In the genomic region with DNA sequence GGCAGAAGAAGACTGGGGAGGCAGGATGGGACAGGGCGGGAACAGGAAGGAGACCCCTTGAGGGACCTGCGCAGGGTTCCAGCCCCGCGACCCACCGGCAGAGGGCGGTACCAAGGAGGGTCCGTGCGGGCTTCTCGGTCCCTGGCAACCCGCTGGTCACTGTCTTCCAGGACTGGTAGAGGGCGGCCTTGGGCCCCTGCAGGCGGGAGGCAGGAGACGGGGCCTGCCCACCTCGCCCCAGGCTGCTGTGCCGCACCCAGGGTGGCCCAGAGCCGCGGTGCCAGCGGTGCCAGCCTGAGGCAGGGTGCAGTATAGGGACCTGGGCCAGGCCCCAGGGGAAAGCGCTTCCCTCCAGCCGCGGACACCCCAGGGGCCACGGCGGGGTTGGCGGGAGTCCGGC, we compare ENCODE assay signal across 9 cellular contexts. TPM values are rescaled to one million over a fixed set of nuclear protein-coding genes. Genes with fewer than 3 reads are reported as not detected.
A peak's percentile ranks its signal among the peaks of the same experiment; 100 is the strongest.
DNase-seq lines count a peak whose midpoint lies in the region; TF ChIP-seq lines count a peak whose summit lies in the region.
"Had no signal": no experiment of that assay in that cellular context is flagged by ENCODE, and none has a peak within 500 bp of the region (broad histone marks: within the 10 kb centered on the region; RNA-seq: fewer than 3 reads in every experiment).

No MANE protein-coding gene starts in this region.

- H2AK5ac ChIP-seq in H9 (ENCODE audit: insufficient read length, low read length) = no peak overlapping the region

- no peaks in the 10 kb centered on the region for H3K27me3 ChIP-seq in H9 (ENCODE audit: insufficient read depth, low read length)

- no peak overlapping the region for H2BK15ac ChIP-seq in H9 (ENCODE audit: low read depth, low read length)

- no peak overlapping the region for H2AFZ ChIP-seq in H9 (ENCODE audit: low read length)

- no peaks in the 10 kb centered on the region for H3K23me2 ChIP-seq in H9 (ENCODE audit: insufficient read length, low read depth, low read length, poor library complexity, severe bottlenecking)

- H3K79me1 ChIP-seq in H9 (ENCODE audit: insufficient read depth, low read depth, low read length, poor library complexity, severe bottlenecking) = no peaks in the 10 kb centered on the region

- no peaks in the 10 kb centered on the region; a peak in 1 of 7 replicates for H3K36me3 Mint-ChIP-seq in H9 (ENCODE audit: insufficient read depth in 1 of 3, low read depth in 3 of 3)

- no peaks in the 10 kb centered on the region for H3K4me1 ChIP-seq in H9 (ENCODE audit: insufficient read depth, low read length)

- H2BK5ac ChIP-seq in H9 (ENCODE audit: insufficient read length, low read length) = no peak overlapping the region

- H3K27ac Mint-ChIP-seq in H9 = no peak overlapping the region
- H3K27ac Mint-ChIP-seq: T-helper 1 cell treated with Interleukin-12 subunit alpha and Interleukin-12 subunit beta and Interleukin-4 antibody, amounts not matched to agents 30 μg/mL and 1 μg/mL, for 36 hours had no signal

- H2BK12ac ChIP-seq in H9 (ENCODE audit: insufficient read length, low read depth, low read length) = no peak overlapping the region

- WGBS in H9 (ENCODE audit: extremely low coverage, insufficient read length, low lambda C conversion rate) = no CpG with 5 or more reads among the region's 25 CpGs

- H3K18ac ChIP-seq in H9 (ENCODE audit: insufficient read length, low read depth, low read length) = no peak overlapping the region

- no peak overlapping the region for H3K4ac ChIP-seq in H9 (ENCODE audit: low read depth, low read length)

- H3K4me3 ChIP-seq in fibroblast of pulmonary artery (replicated peaks; ENCODE audit: low read depth, low read length) = peak overlapping the region; percentile 14

- H3K9me3 ChIP-seq in H9 (ENCODE audit: control insufficient read depth, low read depth, low read length) = no peaks in the 10 kb centered on the region

- peaks cover 8% of the 10 kb centered on the region for H3K27me3 Mint-ChIP-seq in H9 (ENCODE audit: low read depth)

- no peak overlapping the region for H3K9ac ChIP-seq in H9 (ENCODE audit: extremely low read depth, insufficient read length, low read length)

- H3K4me3 Mint-ChIP-seq in H9 = peak overlapping the region in 1 of 2 experiments; percentile 37; a peak in 2 of 5 replicates
- H3K4me3 Mint-ChIP-seq: T-helper 1 cell treated with Interleukin-12 subunit alpha and Interleukin-12 subunit beta and Interleukin-4 antibody, amounts not matched to agents 30 μg/mL and 1 μg/mL, for 36 hours had no signal

- no peak overlapping the region for H4K91ac ChIP-seq in H9 (ENCODE audit: insufficient read length, low read depth, low read length)

- TF ChIP-seq CTCF in H9 (conservative IDR thresholded peaks at IDR 0.05) (peak; percentile 93), fibroblast of pulmonary artery (IDR thresholded peaks at IDR 0.05; ENCODE audit: low read length, missing control alignments) (peak; percentile 59)

- H3K14ac ChIP-seq in H9 (ENCODE audit: insufficient read depth, low read length) = no peak overlapping the region

- no peak overlapping the region for H3K23ac ChIP-seq in H9 (ENCODE audit: insufficient read length, low read depth, low read length)

- H3K9me3 Mint-ChIP-seq in H9 = no peaks in the 10 kb centered on the region
- H3K9me3 Mint-ChIP-seq: T-helper 1 cell treated with Interleukin-12 subunit alpha and Interleukin-12 subunit beta and Interleukin-4 antibody, amounts not matched to agents 30 μg/mL and 1 μg/mL, for 36 hours had no signal

- no peaks in the 10 kb centered on the region for H3K79me2 ChIP-seq in H9 (ENCODE audit: insufficient read depth, low read length)

- H3K27ac ChIP-seq in H9 (ENCODE audit: insufficient read length, low read depth, low read length) = no peak overlapping the region
- no peak overlapping the region for H3K27ac ChIP-seq in substantia nigra (ENCODE audit: low read depth, low read length, poor library complexity, severe bottlenecking)

- DNase-seq in H9 = peak; percentile 92
- peak; percentile 63 for DNase-seq in activated T-cell treated with anti-CD3 and anti-CD28 coated beads, Interleukin-2, amount 50 U/mL, for 1 hour
- peak; percentile 29 for DNase-seq in fibroblast of pulmonary artery (ENCODE audit: low read depth)
- peak in 35 of 56 donors; percentile 4 to 64 (median 22) for DNase-seq in nucleus accumbens (lab: John Stamatoyannopoulos, UW)
- peak in 39 of 49 donors; percentile 5 to 72 (median 41) for DNase-seq in substantia nigra (lab: John Stamatoyannopoulos, UW)
- DNase-seq in DMS53 (lab: John Stamatoyannopoulos, UW) = no peak
- no peak for DNase-seq in NCI-H510A treated with DMSO at 0.1 percent for 48 hours (lab: John Stamatoyannopoulos, UW)
- DNase-seq in SIG-M5 treated with dmso at 0.1 percent for 504 hours (lab: John Stamatoyannopoulos, UW; ENCODE audit: unreplicated experiment) = no peak

- H2BK20ac ChIP-seq in H9 (ENCODE audit: low read depth, low read length, poor library complexity, severe bottlenecking) = no peak overlapping the region

- no peak overlapping the region for H2BK120ac ChIP-seq in H9 (ENCODE audit: low read depth, low read length, poor library complexity, severe bottlenecking)

- no peak overlapping the region for H4K8ac ChIP-seq in H9 (replicated peaks; ENCODE audit: insufficient read length, low read depth, low read length)

- no peak overlapping the region for H3T11ph ChIP-seq in H9 (ENCODE audit: low read length)

- no peak overlapping the region for H3K4me2 ChIP-seq in H9 (ENCODE audit: insufficient read depth, insufficient read length, low read length)

- H4K20me1 ChIP-seq in H9 (ENCODE audit: control insufficient read depth, insufficient read depth, insufficient read length) = no peaks in the 10 kb centered on the region

- H3K56ac ChIP-seq in H9 (ENCODE audit: insufficient read length, low read depth, low read length) = no peak overlapping the region

- no peak overlapping the region for H4K5ac ChIP-seq in H9 (ENCODE audit: insufficient read length, low read depth, low read length)

- peaks cover 3 to 7% of the 10 kb centered on the region in 2 experiments; a peak in 3 of 4 replicates for H3K4me1 Mint-ChIP-seq in H9

RNA-seq across cellular contexts. Expression of gene NEURL3, which starts 34.5 kb away (rescaled TPM):
- not detected in 2 replicates for total RNA-seq in H9 (2021)

Comparison
In these comparisons a context has a peak if more than half of its experiments do, and no peak if none do; other contexts are left out.
1. DNase-seq: peak in H9 (single experiment), activated T-cell treated with anti-CD3 and anti-CD28 coated beads, Interleukin-2, amount 50 U/mL, for 1 hour (single experiment), fibroblast of pulmonary artery (single experiment), nucleus accumbens (35 of 56) and substantia nigra (39 of 49); none in DMS53 (single experiment), NCI-H510A treated with DMSO at 0.1 percent for 48 hours (single experiment) and SIG-M5 treated with dmso at 0.1 percent for 504 hours (single experiment).